Comparison of ENCODE assay signal across 18 cellular contexts in the genomic region with DNA sequence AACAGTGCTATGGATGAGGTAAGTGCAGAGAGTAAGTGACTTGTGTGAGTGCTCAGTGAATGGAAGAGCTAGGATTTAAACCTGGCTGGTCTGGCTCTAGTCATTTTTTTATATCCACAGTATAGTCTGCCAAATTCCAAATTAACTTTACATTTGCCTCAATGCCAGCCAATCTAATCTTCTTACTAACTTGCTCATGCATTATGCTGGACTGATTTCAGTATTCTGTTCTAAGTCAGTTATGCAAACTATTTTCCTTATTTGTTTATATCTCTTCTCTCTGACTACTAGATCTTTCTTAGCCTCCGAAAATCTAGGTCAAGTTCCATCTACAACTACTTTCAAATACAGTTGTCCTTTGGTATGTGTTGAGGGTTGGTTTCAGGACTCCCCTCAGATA.
DNase-seq lines count a peak whose midpoint lies in the region; ATAC-seq and TF ChIP-seq lines count a peak whose summit lies in the region.
"Had no signal": no experiment of that assay in that cellular context is flagged by ENCODE, and none has a peak within 500 bp of the region (broad histone marks: within the 10 kb centered on the region; RNA-seq: fewer than 3 reads in every experiment).

No MANE protein-coding gene starts in this region.

- ATAC-seq in left ventricle myocardium superior (peak; percentile 12), left cardiac atrium (no peak), GM21576 (IDR thresholded peaks at IDR 0.05; ENCODE audit: unreplicated experiment) (no peak)
- ATAC-seq: PC-3 had no signal

- no peaks in the 10 kb centered on the region for H3K27me3 ChIP-seq in A673 (replicated peaks; ENCODE audit: insufficient read depth, low read depth, low read length, poor library complexity)
- H3K27me3 ChIP-seq: SJSA1 had no signal

- intact Hi-C loops in left ventricle myocardium superior (cut with micrococcal nuclease) (no loop called here), left cardiac atrium (cut with DNase I) (no loop called here), A673 (cut with micrococcal nuclease; ENCODE audit: unreplicated experiment) (no loop called here)

- no peaks in the 10 kb centered on the region for H3K36me3 ChIP-seq in A673 (ENCODE audit: insufficient read depth, low read length, poor library complexity, severe bottlenecking)
- H3K36me3 ChIP-seq: SJSA1 had no signal

- DNase-seq in left ventricle myocardium superior (no peak), left cardiac atrium (no peak), astrocyte of the hippocampus (ENCODE audit: low read depth, low spot score) (peak; percentile 17), fibroblast of pulmonary artery (ENCODE audit: low read depth) (peak; percentile 18), stromal cell of bone marrow (ENCODE audit: low read depth) (peak; percentile 2), GM19238 (ENCODE audit: insufficient read length, low spot score) (no peak), A673 (ENCODE audit: low spot score) (no peak)
- DNase-seq: 8988T, AML-193, DMS 273 treated with DMSO at 0.1 percent for 48 hours, H9, NCI-H1417 treated with DMSO at 0.1 percent for 48 hours, NCI-H2029, NCI-H2171, NCI-H82, PC-3 had no signal

- TF ChIP-seq CTCF in fibroblast of pulmonary artery (IDR thresholded peaks at IDR 0.05; ENCODE audit: low read length, missing control alignments) (no peak), A673 (conservative IDR thresholded peaks at IDR 0.05; ENCODE audit: low read depth, low read length) (no peak)

- H3K9me3 ChIP-seq in A673 (ENCODE audit: low read depth, low read length, poor library complexity, severe bottlenecking) = no peaks in the 10 kb centered on the region
- H3K9me3 ChIP-seq: SJSA1 had no signal

- no peak overlapping the region for H3K27ac ChIP-seq in A673 (ENCODE audit: low read depth, low read length, poor library complexity, severe bottlenecking)
- H3K27ac ChIP-seq: SJSA1 had no signal

- no peaks in the 10 kb centered on the region for H3K4me1 ChIP-seq in A673 (ENCODE audit: insufficient read depth, low read length, poor library complexity, severe bottlenecking)
- H3K4me1 ChIP-seq: SJSA1 had no signal

- H3K4me3 ChIP-seq in fibroblast of pulmonary artery (replicated peaks; ENCODE audit: low read depth, low read length) (no peak overlapping the region), A673 (ENCODE audit: low read depth, low read length, poor library complexity, severe bottlenecking) (no peak overlapping the region)
- H3K4me3 ChIP-seq: SJSA1 had no signal

- CTCF ChIA-PET in A673 (lab: Charles Lee) = no interaction called here

- BruUV-seq in A673 (replicated peaks; lab: Mats Ljungman, UMichigan) = no TSS peak

- POLR2A ChIA-PET in A673 (lab: Charles Lee; ENCODE audit: low non-redundant PET) = no interaction called here

Comparison
In these comparisons a context has a peak if more than half of its experiments do, and no peak if none do; other contexts are left out.
1. DNase-seq: peak in astrocyte of the hippocampus (single experiment), fibroblast of pulmonary artery (single experiment) and stromal cell of bone marrow (single experiment); none in left ventricle myocardium superior (single experiment), left cardiac atrium (single experiment), GM19238 (single experiment) and A673 (single experiment).